1 cellular context compared by ENCODE assay signal in genomic region chr9:137046094-137046787, GRCh38.
TF ChIP-seq lines count a peak whose summit lies in the region.

Gene NPDC1, minus strand, starts transcription at chr9:137046177. Its CDS starts 188 bp downstream, at chr9:137045989.

TF ChIP-seq in HepG2, 621 proteins besides CTCF, POLR2A, EP300 and RAD21 (continued from another document and continues in another):
- peak; percentile 71; the same call in 1 of the 2 replicates for TF ChIP-seq ZNF142 (CRISPR knock-in tag; IDR thresholded peaks at IDR 0.05)
- TF ChIP-seq NFKBIZ (CRISPR knock-in tag; IDR thresholded peaks at IDR 0.05), result 0 out of 2 replicates have a peak, but pooled peaks have one; percentile 73
- no peak for TF ChIP-seq ZNF33A (CRISPR knock-in tag; IDR thresholded peaks at IDR 0.05; ENCODE audit: borderline replicate concordance)
- peak; percentile 40; the same call in 1 of the 2 replicates for TF ChIP-seq ZNF747 (CRISPR knock-in tag; IDR thresholded peaks at IDR 0.05; ENCODE audit: borderline replicate concordance)
- TF ChIP-seq HOMEZ (CRISPR knock-in tag; IDR thresholded peaks at IDR 0.05; ENCODE audit: low read depth), result peak; percentile 34; the same call in 1 of the 2 replicates
- TF ChIP-seq PHF8 (CRISPR knock-in tag; IDR thresholded peaks at IDR 0.05), result peak; percentile 39
- TF ChIP-seq ZNF275 (CRISPR knock-in tag; IDR thresholded peaks at IDR 0.05; ENCODE audit: borderline replicate concordance), result peak; percentile 48; the same call in 1 of the 2 replicates
- TF ChIP-seq ZNF446 (CRISPR knock-in tag; IDR thresholded peaks at IDR 0.05), result no peak; the same call in 1 of the 2 replicates
- TF ChIP-seq HDAC1 (CRISPR knock-in tag; IDR thresholded peaks at IDR 0.05), result peak; percentile 58; the same call in 1 of the 2 replicates
- TF ChIP-seq ZNF709 (CRISPR knock-in tag; IDR thresholded peaks at IDR 0.05), result 0 out of 2 replicates have a peak, but pooled peaks have one; percentile 22
- 0 out of 2 replicates have a peak, but pooled peaks have one; percentile 45 for TF ChIP-seq SNAPC2 (CRISPR knock-in tag; IDR thresholded peaks at IDR 0.05)
- peak; percentile 53 for TF ChIP-seq ZGPAT (CRISPR knock-in tag; IDR thresholded peaks at IDR 0.05)
- TF ChIP-seq ZFP62 (CRISPR knock-in tag; IDR thresholded peaks at IDR 0.05), result no peak
- peak; percentile 72; the same call in 1 of the 2 replicates for TF ChIP-seq ZNF780A (CRISPR knock-in tag; IDR thresholded peaks at IDR 0.05)
- TF ChIP-seq ASH2L (IDR thresholded peaks at IDR 0.05; ENCODE audit: insufficient read length, low read depth, low read length), result peak; percentile 26
- TF ChIP-seq ZNF281 (CRISPR knock-in tag; IDR thresholded peaks at IDR 0.05; ENCODE audit: borderline replicate concordance), result peak; percentile 40; the same call in 1 of the 2 replicates
- no peak for TF ChIP-seq REXO4 (CRISPR knock-in tag; IDR thresholded peaks at IDR 0.05; ENCODE audit: borderline replicate concordance)
- no peak for TF ChIP-seq HHEX (CRISPR knock-in tag; IDR thresholded peaks at IDR 0.05)
- peak; percentile 89 for TF ChIP-seq SAP130 (CRISPR knock-in tag; IDR thresholded peaks at IDR 0.05; ENCODE audit: low read depth)
- peak; percentile 73; the same call in 1 of the 2 replicates for TF ChIP-seq ZNF615 (CRISPR knock-in tag; IDR thresholded peaks at IDR 0.05; ENCODE audit: borderline replicate concordance)
- peak; percentile 47 for TF ChIP-seq UBTF (CRISPR knock-in tag; IDR thresholded peaks at IDR 0.05)
- peak; percentile 19; the same call in 1 of the 2 replicates for TF ChIP-seq TFDP1 (CRISPR knock-in tag; IDR thresholded peaks at IDR 0.05; ENCODE audit: borderline replicate concordance)
- peak; percentile 30; the same call in 1 of the 2 replicates for TF ChIP-seq MYPOP (CRISPR knock-in tag; IDR thresholded peaks at IDR 0.05)
- no peak; the same call in 1 of the 2 replicates for TF ChIP-seq MAZ (IDR thresholded peaks at IDR 0.05; ENCODE audit: borderline replicate concordance, low read depth, low read length)
- peak; percentile 70 for TF ChIP-seq MAZ (CRISPR knock-in tag; IDR thresholded peaks at IDR 0.05; ENCODE audit: low read depth)
- TF ChIP-seq ZNF770 (CRISPR knock-in tag; IDR thresholded peaks at IDR 0.05), result 0 out of 2 replicates have a peak, but pooled peaks have one; percentile 34
- TF ChIP-seq MAFK (conservative IDR thresholded peaks at IDR 0.05 in 1 of 2, IDR thresholded peaks at IDR 0.05 in 1 of 2; ENCODE audit: low read length in 2 of 2), result no peak
- peak; percentile 89 for TF ChIP-seq AKAP8 (CRISPR knock-in tag; IDR thresholded peaks at IDR 0.05)
- no peak for TF ChIP-seq ZNF20 (CRISPR knock-in tag; IDR thresholded peaks at IDR 0.05)
